In genomic region chr4:169009281-169010124, GRCh38 we compare ENCODE assay signal across 8 cellular contexts. TPM values are rescaled to one million over a fixed set of nuclear protein-coding genes. Genes with fewer than 3 reads are reported as not detected.
DNase-seq lines count a peak whose midpoint lies in the region; ATAC-seq lines count a peak whose summit lies in the region.

No MANE protein-coding gene starts in this region.

- peak overlapping the region; percentile 93 to 97 (median 96) for H3K4me3 Mint-ChIP-seq in naive thymus-derived CD4-positive, alpha-beta T cell

- peak; percentile 20 for ATAC-seq in GM19025 (IDR thresholded peaks at IDR 0.05; ENCODE audit: low read depth, unreplicated experiment)
- peak; percentile 35 for ATAC-seq in HG03354 (IDR thresholded peaks at IDR 0.05; ENCODE audit: poor library complexity, severe bottlenecking, unreplicated experiment)
- peak; percentile 56 for ATAC-seq in naive thymus-derived CD4-positive, alpha-beta T cell
- peak; percentile 45 for ATAC-seq in stimulated activated naive CD8-positive, alpha-beta T cell treated with anti-CD3 and anti-CD28 coated beads, Interleukin-15, Interleukin-2, amounts not matched to agents 100 U/mL and 50 U/mL, for 24 hours

- peak overlapping the region; percentile 87 for H3K27ac ChIP-seq in naive thymus-derived CD4-positive, alpha-beta T cell (ENCODE audit: low read depth, low read length)

- H3K36me3 ChIP-seq in naive thymus-derived CD4-positive, alpha-beta T cell (ENCODE audit: control insufficient read depth in 2 of 3, insufficient read depth in 3 of 3, low read length in 3 of 3) = no peaks in the 10 kb centered on the region

- H3K27me3 Mint-ChIP-seq in naive thymus-derived CD4-positive, alpha-beta T cell = peaks cover 0 to 11% (median 0%) of the 10 kb centered on the region in 5 donors

- H3K4me1 Mint-ChIP-seq in naive thymus-derived CD4-positive, alpha-beta T cell = peaks cover 13 to 50% (median 45%) of the 10 kb centered on the region in 7 donors

- peak overlapping the region; percentile 64 for H3K4me3 ChIP-seq in naive thymus-derived CD4-positive, alpha-beta T cell (ENCODE audit: low read length)

- peaks cover 0 to 11% (median 6%) of the 10 kb centered on the region in 5 donors for H3K36me3 Mint-ChIP-seq in naive thymus-derived CD4-positive, alpha-beta T cell

- POLR2A ChIA-PET in naive thymus-derived CD4-positive, alpha-beta T cell (lab: Charles Lee) = interaction anchor here (0.6 to 1.2 kb wide), 4 partner anchors 9 to 1017 kb away, joined by 3 to 6 read pairs (median 3); partner anchors contain the start of gene MFAP3L

- peaks cover 14% of the 10 kb centered on the region in 2 donors for H3K4me1 ChIP-seq in naive thymus-derived CD4-positive, alpha-beta T cell (ENCODE audit: control insufficient read depth in 2 of 2, insufficient read depth in 2 of 2, low read length in 2 of 2)

- intact Hi-C loops in naive thymus-derived CD4-positive, alpha-beta T cell (cut with micrococcal nuclease) = loop anchor here (1.0 to 10.0 kb wide), 23 partner anchors 14 to 1017 kb away; partner anchors contain the start of genes CLCN3 (in 2 of the 2), DDX60 (in 2 of the 2), MFAP3L (in 2 of the 2) and NEK1 (in 2 of the 2)

- CTCF ChIA-PET in naive thymus-derived CD4-positive, alpha-beta T cell (lab: Charles Lee) = interaction anchor here (0.6 to 1.5 kb wide), 3 partner anchors 100 to 603 kb away, joined by 3 to 6 read pairs (median 3); partner anchors contain the start of gene NEK1

- peak overlapping the region; percentile 92 to 99 (median 97) for H3K27ac Mint-ChIP-seq in naive thymus-derived CD4-positive, alpha-beta T cell

- peaks cover 0 to 7% (median 0%) of the 10 kb centered on the region in 11 donors for H3K9me3 Mint-ChIP-seq in naive thymus-derived CD4-positive, alpha-beta T cell

- no peaks in the 10 kb centered on the region for H3K9me3 ChIP-seq in naive thymus-derived CD4-positive, alpha-beta T cell (ENCODE audit: control insufficient read depth in 2 of 3, low read length in 3 of 3)

- H3K27me3 ChIP-seq in naive thymus-derived CD4-positive, alpha-beta T cell (ENCODE audit: control insufficient read depth in 2 of 2, insufficient read depth in 2 of 2, low read length in 2 of 2) = no peaks in the 10 kb centered on the region

- peak; percentile 67 for DNase-seq in Ammon's horn (ENCODE audit: low spot score)
- DNase-seq in NOMO-1 treated with DMSO at 0.1 percent for 48 hours (lab: John Stamatoyannopoulos, UW; ENCODE audit: unreplicated experiment) = peak; percentile 53
- peak; percentile 68 for DNase-seq in activated T-cell treated with anti-CD3 and anti-CD28 coated beads, Interleukin-2, amount 50 U/mL, for 1 hour
- peak; percentile 47 for DNase-seq in fibroblast of gingiva (ENCODE audit: low read depth)
- DNase-seq in naive thymus-derived CD4-positive, alpha-beta T cell = peak; percentile 38 to 68 (median 61)
- DNase-seq in stimulated activated naive CD8-positive, alpha-beta T cell treated with anti-CD3 and anti-CD28 coated beads, Interleukin-15, Interleukin-2, amounts not matched to agents 100 U/mL and 50 U/mL, for 24 hours = peak; percentile 61

RNA-seq across cellular contexts. Expression of gene CBR4, which starts 0.6 kb away (rescaled TPM):
- total RNA-seq in naive thymus-derived CD4-positive, alpha-beta T cell = 10 to 100 TPM; 12.4 to 24.5 (median 15.3) TPM
- polyA plus RNA-seq in naive thymus-derived CD4-positive, alpha-beta T cell = 1 to 10 TPM; 6.2 to 6.9 TPM

Comparison
In these comparisons a context has a peak if more than half of its experiments do, and no peak if none do; other contexts are left out.
1. Peak in every context shown above with its lines: DNase-seq, ATAC-seq, H3K4me3 ChIP-seq and H3K27ac ChIP-seq.